In genomic region chr11:93622043-93622442, GRCh38 we compare ENCODE assay signal across 2 cellular contexts.
TF ChIP-seq lines count a peak whose summit lies in the region.

No MANE protein-coding gene starts in this region.

TF ChIP-seq in HCT116, 20 proteins besides CTCF, POLR2A, EP300 and RAD21:
- TF ChIP-seq SRF (IDR thresholded peaks at IDR 0.05; ENCODE audit: low read depth) (no peak), CEBPB (IDR thresholded peaks at IDR 0.05; ENCODE audit: low read depth) (no peak), SP1 (IDR thresholded peaks at IDR 0.05; ENCODE audit: low read depth) (no peak), YY1 (IDR thresholded peaks at IDR 0.05; ENCODE audit: extremely low read depth, insufficient replicate concordance, low read depth, low read length) (no peak), SIN3A (IDR thresholded peaks at IDR 0.05; ENCODE audit: low read depth) (no peak), POLR2AphosphoS5 (IDR thresholded peaks at IDR 0.05; ENCODE audit: low read depth, low read length) (no peak), CBX3 (IDR thresholded peaks at IDR 0.05; ENCODE audit: low read depth) (no peak), ATF3 (IDR thresholded peaks at IDR 0.05) (no peak), EZH2 (IDR thresholded peaks at IDR 0.05) (no peak), FOSL1 (IDR thresholded peaks at IDR 0.05; ENCODE audit: low read depth) (no peak), EGR1 (IDR thresholded peaks at IDR 0.05; ENCODE audit: low read depth) (no peak), ZNF274 (IDR thresholded peaks at IDR 0.05; ENCODE audit: low read depth, low read length) (no peak), TCF7L2 (IDR thresholded peaks at IDR 0.05; ENCODE audit: borderline replicate concordance, extremely low read depth, insufficient read depth, insufficient read length) (no peak), EZH2phosphoT487 (IDR thresholded peaks at IDR 0.05; ENCODE audit: borderline replicate concordance) (no peak), REST (IDR thresholded peaks at IDR 0.05; ENCODE audit: low read depth) (no peak)

TF ChIP-seq in HepG2, 621 proteins besides CTCF, POLR2A, EP300 and RAD21:
- TF ChIP-seq JUN (CRISPR knock-in tag; IDR thresholded peaks at IDR 0.05) (no peak), STAG1 (CRISPR knock-in tag; IDR thresholded peaks at IDR 0.05) (peak; percentile 70), SMC3 (IDR thresholded peaks at IDR 0.05; ENCODE audit: low read length) (peak; percentile 32; the same call in 1 of the 2 replicates), NRL (CRISPR knock-in tag; IDR thresholded peaks at IDR 0.05; ENCODE audit: borderline replicate concordance) (no peak), ARHGAP35 (CRISPR knock-in tag; IDR thresholded peaks at IDR 0.05; ENCODE audit: borderline replicate concordance) (no peak), ZNF142 (CRISPR knock-in tag; IDR thresholded peaks at IDR 0.05) (no peak), DRAP1 (CRISPR knock-in tag; IDR thresholded peaks at IDR 0.05) (no peak), ELF4 (CRISPR knock-in tag; IDR thresholded peaks at IDR 0.05; ENCODE audit: borderline replicate concordance) (no peak), TEF (CRISPR knock-in tag; IDR thresholded peaks at IDR 0.05) (no peak), HNRNPLL (IDR thresholded peaks at IDR 0.05; ENCODE audit: low read depth, low read length, poor library complexity, severe bottlenecking) (no peak), ETV5 (CRISPR knock-in tag; IDR thresholded peaks at IDR 0.05; ENCODE audit: borderline replicate concordance) (no peak), CBFB (CRISPR knock-in tag; IDR thresholded peaks at IDR 0.05) (no peak)
